In the genomic region with DNA sequence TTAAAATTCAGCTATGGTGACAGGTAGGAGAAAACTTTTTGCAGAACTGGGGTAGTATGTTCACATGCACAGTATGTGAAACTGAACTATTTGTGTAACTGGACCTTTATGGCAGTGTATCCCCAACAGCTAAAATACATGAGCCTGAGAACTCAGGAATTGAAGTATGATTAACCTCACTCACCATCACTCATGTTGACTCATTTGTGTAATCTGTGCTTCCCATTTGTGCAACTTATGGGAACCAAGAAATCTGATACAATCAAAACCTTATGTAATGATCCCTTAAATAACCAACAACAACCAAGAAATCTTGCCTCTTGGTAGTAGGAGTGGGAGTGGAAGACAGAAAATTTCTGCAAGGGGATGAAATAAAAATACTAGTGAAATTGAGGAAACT, we compare ENCODE assay signal across 1 cellular context.
TF ChIP-seq lines count a peak whose summit lies in the region.

No MANE protein-coding gene starts in this region.

TF ChIP-seq in SK-N-SH, 30 proteins besides CTCF, POLR2A, EP300 and RAD21 (continued from another document):
- TF ChIP-seq, protein P1, sequence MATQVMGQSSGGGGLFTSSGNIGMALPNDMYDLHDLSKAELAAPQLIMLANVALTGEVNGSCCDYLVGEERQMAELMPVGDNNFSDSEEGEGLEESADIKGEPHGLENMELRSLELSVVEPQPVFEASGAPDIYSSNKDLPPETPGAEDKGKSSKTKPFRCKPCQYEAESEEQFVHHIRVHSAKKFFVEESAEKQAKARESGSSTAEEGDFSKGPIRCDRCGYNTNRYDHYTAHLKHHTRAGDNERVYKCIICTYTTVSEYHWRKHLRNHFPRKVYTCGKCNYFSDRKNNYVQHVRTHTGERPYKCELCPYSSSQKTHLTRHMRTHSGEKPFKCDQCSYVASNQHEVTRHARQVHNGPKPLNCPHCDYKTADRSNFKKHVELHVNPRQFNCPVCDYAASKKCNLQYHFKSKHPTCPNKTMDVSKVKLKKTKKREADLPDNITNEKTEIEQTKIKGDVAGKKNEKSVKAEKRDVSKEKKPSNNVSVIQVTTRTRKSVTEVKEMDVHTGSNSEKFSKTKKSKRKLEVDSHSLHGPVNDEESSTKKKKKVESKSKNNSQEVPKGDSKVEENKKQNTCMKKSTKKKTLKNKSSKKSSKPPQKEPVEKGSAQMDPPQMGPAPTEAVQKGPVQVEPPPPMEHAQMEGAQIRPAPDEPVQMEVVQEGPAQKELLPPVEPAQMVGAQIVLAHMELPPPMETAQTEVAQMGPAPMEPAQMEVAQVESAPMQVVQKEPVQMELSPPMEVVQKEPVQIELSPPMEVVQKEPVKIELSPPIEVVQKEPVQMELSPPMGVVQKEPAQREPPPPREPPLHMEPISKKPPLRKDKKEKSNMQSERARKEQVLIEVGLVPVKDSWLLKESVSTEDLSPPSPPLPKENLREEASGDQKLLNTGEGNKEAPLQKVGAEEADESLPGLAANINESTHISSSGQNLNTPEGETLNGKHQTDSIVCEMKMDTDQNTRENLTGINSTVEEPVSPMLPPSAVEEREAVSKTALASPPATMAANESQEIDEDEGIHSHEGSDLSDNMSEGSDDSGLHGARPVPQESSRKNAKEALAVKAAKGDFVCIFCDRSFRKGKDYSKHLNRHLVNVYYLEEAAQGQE (IDR thresholded peaks at IDR 0.05; ENCODE audit: low read depth, low read length), result no peak
- TF ChIP-seq EZH2phosphoT487 (IDR thresholded peaks at IDR 0.05; ENCODE audit: borderline replicate concordance, low read depth) (no peak), MEF2A (IDR thresholded peaks at IDR 0.05; ENCODE audit: borderline replicate concordance, low read depth) (no peak), NFIC (IDR thresholded peaks at IDR 0.05; ENCODE audit: borderline replicate concordance) (no peak), RXRA (IDR thresholded peaks at IDR 0.05; ENCODE audit: borderline replicate concordance, low read depth) (no peak), MXI1 (IDR thresholded peaks at IDR 0.05; ENCODE audit: low read depth, low read length) (no peak), USF2 (IDR thresholded peaks at IDR 0.05; ENCODE audit: borderline replicate concordance, low read depth, low read length) (no peak)
